11 cellular contexts compared by ENCODE assay signal in genomic region chr4:139208404-139208945, GRCh38. TPM values are rescaled to one million over a fixed set of nuclear protein-coding genes. Genes with fewer than 3 reads are reported as not detected.
A peak's percentile ranks its signal among the peaks of the same experiment; 100 is the strongest.
DNase-seq lines count a peak whose midpoint lies in the region; ATAC-seq, FAIRE-seq and TF ChIP-seq lines count a peak whose summit lies in the region.
"Had no signal": no experiment of that assay in that cellular context is flagged by ENCODE, and none has a peak within 500 bp of the region (broad histone marks: within the 10 kb centered on the region; RNA-seq: fewer than 3 reads in every experiment).

No MANE protein-coding gene starts in this region.

- H3K4me2 ChIP-seq in trophoblast cell (ENCODE audit: low read length): no peak overlapping the region

- no peaks in the 10 kb centered on the region for H3K9me3 ChIP-seq in trophoblast cell (ENCODE audit: insufficient read depth, low read depth, low read length)

- no peak for ATAC-seq in GM21390 (IDR thresholded peaks at IDR 0.05; ENCODE audit: unreplicated experiment)

- TF ChIP-seq POLR2A in GM12892 (IDR thresholded peaks at IDR 0.05; ENCODE audit: low read depth, low read length): no peak

- no peak overlapping the region for H2AFZ ChIP-seq in trophoblast cell (ENCODE audit: insufficient read depth, low read length, poor library complexity)

- H3K27me3 ChIP-seq in GM06990 (replicated peaks; ENCODE audit: control insufficient read depth, insufficient read depth, low read length) (no peaks in the 10 kb centered on the region), trophoblast cell (ENCODE audit: insufficient read depth, low read length) (no peaks in the 10 kb centered on the region)

- no peak overlapping the region for H2BK5ac ChIP-seq in trophoblast cell (ENCODE audit: low read depth, low read length, poor library complexity)

- no peaks in the 10 kb centered on the region for H3K4me1 Mint-ChIP-seq in activated naive CD4-positive, alpha-beta T cell treated with anti-CD3 and anti-CD28 coated beads for 36 hours (ENCODE audit: low read depth)

- H4K91ac ChIP-seq in trophoblast cell (ENCODE audit: low read depth, low read length): no peak overlapping the region

- no peak overlapping the region for H4K12ac ChIP-seq in trophoblast cell (ENCODE audit: low read depth, low read length)

- H3K27ac ChIP-seq in trophoblast cell (ENCODE audit: low read depth, low read length): no peak overlapping the region
- H3K27ac ChIP-seq: WERI-Rb-1 had no signal

- no peak overlapping the region for H3K23ac ChIP-seq in trophoblast cell (ENCODE audit: low read length)

- FAIRE-seq in GM12892 (lab: Jason Lieb, UNC): no peak
- FAIRE-seq: bronchial epithelial cell had no signal

- no peak overlapping the region for H3K4me3 ChIP-seq in GM06990 (replicated peaks; ENCODE audit: low read depth, low read length)
- H3K4me3 ChIP-seq in trophoblast cell (ENCODE audit: low read depth, low read length): no peak overlapping the region

- H2BK120ac ChIP-seq in trophoblast cell (ENCODE audit: insufficient read depth, low read length, poor library complexity): no peak overlapping the region

- no peaks in the 10 kb centered on the region for H3K79me1 ChIP-seq in trophoblast cell (ENCODE audit: low read length)

- DNase-seq in GM06990 (ENCODE audit: extremely low read depth, insufficient read length): peak; percentile 44
- DNase-seq in Kasumi-1 (lab: John Stamatoyannopoulos, UW): peak; percentile 91
- DNase-seq in central memory CD4-positive, alpha-beta T cell: peak; percentile 12
- peak; percentile 37 to 86 for DNase-seq in trophoblast cell
- DNase-seq in effector CD4-positive, alpha-beta T cell: no peak
- DNase-seq in GM12892 (ENCODE audit: insufficient read length): no peak
- DNase-seq in activated naive CD4-positive, alpha-beta T cell treated with anti-CD3 and anti-CD28 coated beads for 36 hours: no peak
- DNase-seq: Karpas-422, WERI-Rb-1 had no signal

- H3K36me3 Mint-ChIP-seq in activated naive CD4-positive, alpha-beta T cell treated with anti-CD3 and anti-CD28 coated beads for 36 hours (ENCODE audit: low read depth): no peaks in the 10 kb centered on the region

- H3K79me2 ChIP-seq in trophoblast cell (ENCODE audit: control insufficient read depth, insufficient read depth, low read length, poor library complexity): no peaks in the 10 kb centered on the region

- TF ChIP-seq CTCF in GM06990 (IDR thresholded peaks at IDR 0.05; ENCODE audit: insufficient read depth, low read length, poor library complexity, severe bottlenecking): no peak

- no peak overlapping the region for H3K4me3 Mint-ChIP-seq in activated naive CD4-positive, alpha-beta T cell treated with anti-CD3 and anti-CD28 coated beads for 36 hours

- no peak overlapping the region for H3K4ac ChIP-seq in trophoblast cell (ENCODE audit: low read depth, low read length)

- no peak overlapping the region for H2BK12ac ChIP-seq in trophoblast cell (ENCODE audit: low read length)

- no peaks in the 10 kb centered on the region for H3K27me3 Mint-ChIP-seq in activated naive CD4-positive, alpha-beta T cell treated with anti-CD3 and anti-CD28 coated beads for 36 hours (ENCODE audit: low read depth)

- intact Hi-C loops in activated naive CD4-positive, alpha-beta T cell treated with anti-CD3 and anti-CD28 coated beads for 36 hours (cut with micrococcal nuclease): no loop called here

- no peak overlapping the region for H3K18ac ChIP-seq in trophoblast cell (ENCODE audit: low read length)

- CTCF ChIA-PET in activated naive CD4-positive, alpha-beta T cell treated with anti-CD3 and anti-CD28 coated beads for 36 hours (lab: Charles Lee): interaction anchor here (0.6 kb wide), 1 partner anchor 71 kb away, joined by 3 read pairs; no protein-coding TSS in a partner anchor

- no peak overlapping the region for H3K9ac ChIP-seq in trophoblast cell (ENCODE audit: low read length)

- no peak overlapping the region for H4K8ac ChIP-seq in trophoblast cell (ENCODE audit: low read depth, low read length)

- H3K4me1 ChIP-seq in trophoblast cell (ENCODE audit: control insufficient read depth in 1 of 2, insufficient read depth in 2 of 2, low read length in 2 of 2): no peaks in the 10 kb centered on the region

- H3K14ac ChIP-seq in trophoblast cell (ENCODE audit: low read length): no peak overlapping the region

- H3K36me3 ChIP-seq in GM06990 (ENCODE audit: control insufficient read depth, insufficient read depth, low read length): no peaks in the 10 kb centered on the region
- H3K36me3 ChIP-seq in trophoblast cell (ENCODE audit: control insufficient read depth in 1 of 2, insufficient read depth in 2 of 2, low read length in 2 of 2): no peaks in the 10 kb centered on the region
- H3K36me3 ChIP-seq: WERI-Rb-1 had no signal

- no peak overlapping the region for H2AK5ac ChIP-seq in trophoblast cell (ENCODE audit: low read length)

- no peaks in the 10 kb centered on the region for H3K9me3 Mint-ChIP-seq in activated naive CD4-positive, alpha-beta T cell treated with anti-CD3 and anti-CD28 coated beads for 36 hours

- WGBS in trophoblast cell (ENCODE audit: extremely low coverage, insufficient coverage, insufficient read length): no CpG with 5 or more reads among the region's 3 CpGs

- H3K27ac Mint-ChIP-seq in activated naive CD4-positive, alpha-beta T cell treated with anti-CD3 and anti-CD28 coated beads for 36 hours: no peak overlapping the region

RNA-seq across cellular contexts. Expression of gene ELF2, which starts 31.5 kb away (rescaled TPM):
- polyA plus RNA-seq in trophoblast cell (2013): 19.5 and 21.8 TPM in 2 replicates
- polyA plus RNA-seq in GM12892 (2012; ENCODE audit: missing spikeins): 17.1 TPM
- 10 to 100 TPM; 25.1 to 25.6 TPM for total RNA-seq in activated naive CD4-positive, alpha-beta T cell treated with anti-CD3 and anti-CD28 coated beads for 36 hours

Comparison
In these comparisons a context has a peak if more than half of its experiments do, and no peak if none do; other contexts are left out.
1. DNase-seq: peak in GM06990 (single experiment), Kasumi-1 (2 of 2), central memory CD4-positive, alpha-beta T cell (single experiment) and trophoblast cell (2 of 2); none in effector CD4-positive, alpha-beta T cell (single experiment), GM12892 (single experiment) and activated naive CD4-positive, alpha-beta T cell treated with anti-CD3 and anti-CD28 coated beads for 36 hours (single experiment).